ENCODE assay signal across 8 cellular contexts in the genomic region with DNA sequence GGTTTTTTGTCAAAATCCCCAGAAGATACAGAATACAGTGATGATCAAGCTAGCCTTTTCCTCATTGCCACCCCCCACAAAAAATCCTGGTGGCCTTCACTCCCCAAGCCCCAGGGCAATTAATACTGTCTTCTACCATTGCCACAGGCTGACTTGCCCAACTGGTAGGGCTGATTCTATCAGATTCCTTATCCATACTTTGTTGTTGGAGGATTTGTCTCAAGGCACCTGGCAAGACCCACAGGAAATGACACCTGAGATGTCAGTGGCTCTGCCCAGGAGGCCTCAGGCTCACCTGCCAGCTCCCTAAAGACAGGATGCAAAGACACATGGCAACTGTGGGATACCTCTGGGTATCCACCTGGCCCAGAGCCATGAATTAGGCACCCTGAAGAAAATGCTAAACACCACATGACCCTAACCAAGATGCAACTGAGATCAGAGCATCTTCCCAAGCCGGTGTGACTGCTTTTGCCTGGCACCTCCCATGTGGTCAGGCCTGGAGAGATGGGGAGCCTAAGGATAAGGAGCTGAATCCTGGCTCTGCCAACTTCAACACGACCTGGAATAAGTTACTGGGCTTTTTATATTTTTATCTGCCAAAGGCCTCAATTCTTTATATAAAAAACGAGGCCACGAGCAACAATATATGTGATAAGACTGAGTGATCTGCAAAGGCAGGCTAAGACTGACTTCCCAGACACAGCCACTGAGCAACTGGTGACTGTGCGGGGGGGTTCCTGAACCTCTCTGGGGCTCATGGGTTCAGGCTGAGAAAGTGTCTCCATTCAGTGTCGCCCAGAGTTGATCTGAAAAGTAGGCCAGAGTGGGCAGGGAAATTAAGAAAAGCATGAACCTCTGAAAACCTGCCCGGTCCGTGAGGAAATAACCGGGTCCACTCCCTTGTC. TPM values are rescaled to one million over a fixed set of nuclear protein-coding genes. Genes with fewer than 3 reads are reported as not detected.
DNase-seq lines count a peak whose midpoint lies in the region; ATAC-seq, FAIRE-seq and TF ChIP-seq lines count a peak whose summit lies in the region.

No MANE protein-coding gene starts in this region.

- DNase-seq in keratinocyte (ENCODE audit: low read depth, low spot score) (no peak), occipital lobe (lab: John Stamatoyannopoulos, UW) (no peak), GM19240 (ENCODE audit: insufficient read length, low spot score) (no peak)
- peak; percentile 19 for DNase-seq in stimulated activated CD8-positive, alpha-beta memory T cell treated with anti-CD3 and anti-CD28 coated beads, Interleukin-4, amount 100 ng/mL, for 24 hours (ENCODE audit: low read depth)

- H3K4me1 ChIP-seq in BLaER1 treated with 17β-estradiol and CSF1 and Interleukin-3, amounts not matched to agents 10 nM and 100 nM = peaks cover 27 to 63% (median 33%) of the 10 kb centered on the region in 10 experiments
- H3K4me1 ChIP-seq in OCI-LY3 (ENCODE audit: low read length) (peaks cover 23% of the 10 kb centered on the region), keratinocyte (ENCODE audit: control insufficient read depth, extremely low read depth, insufficient read depth, low read length) (peaks cover 13% of the 10 kb centered on the region)

- FAIRE-seq in keratinocyte (lab: Jason Lieb, UNC) = peak; percentile 90

- H4K20me1 ChIP-seq in BLaER1 treated with 17β-estradiol and CSF1 and Interleukin-3, amounts not matched to agents 10 nM and 100 nM = peaks cover 0 to 25% (median 13%) of the 10 kb centered on the region in 11 experiments; a peak in 9 of 22 replicates
- H4K20me1 ChIP-seq in OCI-LY3 (ENCODE audit: insufficient read depth, low read length) = no peaks in the 10 kb centered on the region
- no peaks in the 10 kb centered on the region for H4K20me1 ChIP-seq in keratinocyte (ENCODE audit: control insufficient read depth, extremely low read depth, insufficient read depth, low read length)

- no peaks in the 10 kb centered on the region for H3K9me3 ChIP-seq in BLaER1 treated with 17β-estradiol and CSF1 and Interleukin-3, amounts not matched to agents 10 nM and 100 nM (replicated peaks in 1 of 11)
- H3K9me3 ChIP-seq in OCI-LY3 (ENCODE audit: insufficient read depth, low read length) (no peaks in the 10 kb centered on the region), keratinocyte (ENCODE audit: control insufficient read depth, low read depth, low read length) (no peaks in the 10 kb centered on the region)

- peak overlapping the region; percentile 75 to 92 (median 81) for H3K4me3 ChIP-seq in BLaER1 treated with 17β-estradiol and CSF1 and Interleukin-3, amounts not matched to agents 10 nM and 100 nM
- H3K4me3 ChIP-seq in OCI-LY3 (ENCODE audit: low read length) (peak overlapping the region; percentile 89), keratinocyte (ENCODE audit: control insufficient read depth in 2 of 3, extremely low read depth in 1 of 3, insufficient read depth in 2 of 3, low read depth in 1 of 3, low read length in 3 of 3) (peak overlapping the region; percentile 74 to 79 (median 79))

- peak; percentile 23 for ATAC-seq in GM21447 (IDR thresholded peaks at IDR 0.05; ENCODE audit: unreplicated experiment)

- H3K27ac ChIP-seq in BLaER1 treated with 17β-estradiol and CSF1 and Interleukin-3, amounts not matched to agents 10 nM and 100 nM = peak overlapping the region; percentile 57 to 83 (median 78)
- H3K27ac ChIP-seq in OCI-LY3 (ENCODE audit: low read length) (no peak overlapping the region), angular gyrus (ENCODE audit: low read depth, low read length) (peak overlapping the region; percentile 9), keratinocyte (ENCODE audit: control insufficient read depth, insufficient read depth, low read length) (peak overlapping the region; percentile 66)

- dilution Hi-C loops in keratinocyte (cut with MboI; ENCODE audit: extremely low pct_ligation_motif_present, low sequenced_read_pairs) = no loop called here

- TF ChIP-seq CTCF in OCI-LY3 (IDR thresholded peaks at IDR 0.05; ENCODE audit: low read depth, low read length) (no peak), keratinocyte (optimal IDR thresholded peaks at IDR 0.05 in 1 of 3, IDR thresholded peaks at IDR 0.05 in 1 of 3, conservative IDR thresholded peaks at IDR 0.05 in 1 of 3; ENCODE audit: extremely low read depth in 1 of 3, insufficient read depth in 2 of 3, low read length in 3 of 3) (no peak)

- H3K36me3 ChIP-seq in BLaER1 treated with 17β-estradiol and CSF1 and Interleukin-3, amounts not matched to agents 10 nM and 100 nM = peaks cover 12 to 30% (median 16%) of the 10 kb centered on the region in 11 experiments; a peak in 20 of 22 replicates
- H3K36me3 ChIP-seq in OCI-LY3 (replicated peaks; ENCODE audit: low read depth, low read length) (peaks cover 7% of the 10 kb centered on the region), keratinocyte (ENCODE audit: control insufficient read depth in 2 of 2, extremely low read depth in 1 of 2, insufficient read depth in 2 of 2, low read length in 2 of 2) (peaks cover 4 to 9% of the 10 kb centered on the region in 2 experiments)

- H3K9ac ChIP-seq in BLaER1 treated with 17β-estradiol and CSF1 and Interleukin-3, amounts not matched to agents 10 nM and 100 nM = peak overlapping the region; percentile 80 to 91 (median 87)
- peak overlapping the region; percentile 81 for H3K9ac ChIP-seq in OCI-LY3 (ENCODE audit: low read length)
- peak overlapping the region; percentile 81 for H3K9ac ChIP-seq in keratinocyte (ENCODE audit: control insufficient read depth, extremely low read depth, insufficient read depth, low read length)

- H3K9me1 ChIP-seq in keratinocyte (ENCODE audit: control insufficient read depth, extremely low read depth, insufficient read depth, low read length) = no peaks in the 10 kb centered on the region

- H3K79me2 ChIP-seq in OCI-LY3 (ENCODE audit: low read length) = peaks cover 13% of the 10 kb centered on the region
- H3K79me2 ChIP-seq in keratinocyte (ENCODE audit: control insufficient read depth, insufficient read depth, low read length) = peaks cover 54% of the 10 kb centered on the region

- no peaks in the 10 kb centered on the region for H3K27me3 ChIP-seq in BLaER1 treated with 17β-estradiol and CSF1 and Interleukin-3, amounts not matched to agents 10 nM and 100 nM
- H3K27me3 ChIP-seq in OCI-LY3 (ENCODE audit: low read depth, low read length) (no peaks in the 10 kb centered on the region), keratinocyte (ENCODE audit: control insufficient read depth, extremely low read depth, insufficient read depth, low read length) (no peaks in the 10 kb centered on the region)

- H2AFZ ChIP-seq in OCI-LY3 (ENCODE audit: low read depth, low read length) = no peak overlapping the region
- peak overlapping the region; percentile 24 for H2AFZ ChIP-seq in keratinocyte (ENCODE audit: control insufficient read depth, low read length)

- peak overlapping the region; percentile 81 to 98 (median 94) for H3K4me2 ChIP-seq in BLaER1 treated with 17β-estradiol and CSF1 and Interleukin-3, amounts not matched to agents 10 nM and 100 nM
- H3K4me2 ChIP-seq in OCI-LY3 (ENCODE audit: low read length) (peak overlapping the region; percentile 80), keratinocyte (ENCODE audit: control insufficient read depth, extremely low read depth, insufficient read depth, low read depth, low read length) (peak overlapping the region; percentile 92)

RNA-seq across cellular contexts. Expression of a gene that starts 0.9 kb away (rescaled TPM):
- polyA plus RNA-seq in keratinocyte = 173 to 414 TPM (median 199 TPM) in 3 replicates
- polyA plus RNA-seq in keratinocyte (2011; ENCODE audit: low read depth) = 58.4 TPM
- polyA plus RNA-seq in keratinocyte (2011; cell fraction: cytosol; rRNA removed) = 310 and 443 TPM in 2 replicates
- polyA plus RNA-seq in keratinocyte (2011; cell fraction: nucleus; rRNA removed) = 111 and 127 TPM in 2 replicates
- 199 and 361 TPM in 2 replicates for polyA plus RNA-seq in keratinocyte (2012; ENCODE audit: low replicate concordance)
- polyA minus RNA-seq in keratinocyte = 133 to 246 TPM (median 216 TPM) in 3 replicates
- polyA minus RNA-seq in keratinocyte (2011; cell fraction: cytosol; rRNA and poly(A)+ RNA removed) = 153 TPM
- 31.7 and 39.0 TPM in 2 replicates for polyA minus RNA-seq in keratinocyte (2011; cell fraction: nucleus; rRNA and poly(A)+ RNA removed)
- 16.5 TPM for total RNA-seq in occipital lobe

RNA-seq across cellular contexts. Expression of a gene that starts 14.3 kb away (rescaled TPM):
- polyA plus RNA-seq in keratinocyte = 93.5 to 137 TPM (median 115 TPM) in 3 replicates
- 98.2 TPM for polyA plus RNA-seq in keratinocyte (2011; ENCODE audit: low read depth)
- 52.3 and 81.0 TPM in 2 replicates for polyA plus RNA-seq in keratinocyte (2011; cell fraction: cytosol; rRNA removed)
- polyA plus RNA-seq in keratinocyte (2011; cell fraction: nucleus; rRNA removed) = 83.5 and 87.6 TPM in 2 replicates
- 84.1 and 237 TPM in 2 replicates for polyA plus RNA-seq in keratinocyte (2012; ENCODE audit: low replicate concordance)
- polyA minus RNA-seq in keratinocyte = 182 to 302 TPM (median 247 TPM) in 3 replicates
- 189 TPM for polyA minus RNA-seq in keratinocyte (2011; cell fraction: cytosol; rRNA and poly(A)+ RNA removed)
- 187 and 308 TPM in 2 replicates for polyA minus RNA-seq in keratinocyte (2011; cell fraction: nucleus; rRNA and poly(A)+ RNA removed)
- total RNA-seq in occipital lobe = 86.7 TPM
